21 cellular contexts compared by ENCODE assay signal in the genomic region with DNA sequence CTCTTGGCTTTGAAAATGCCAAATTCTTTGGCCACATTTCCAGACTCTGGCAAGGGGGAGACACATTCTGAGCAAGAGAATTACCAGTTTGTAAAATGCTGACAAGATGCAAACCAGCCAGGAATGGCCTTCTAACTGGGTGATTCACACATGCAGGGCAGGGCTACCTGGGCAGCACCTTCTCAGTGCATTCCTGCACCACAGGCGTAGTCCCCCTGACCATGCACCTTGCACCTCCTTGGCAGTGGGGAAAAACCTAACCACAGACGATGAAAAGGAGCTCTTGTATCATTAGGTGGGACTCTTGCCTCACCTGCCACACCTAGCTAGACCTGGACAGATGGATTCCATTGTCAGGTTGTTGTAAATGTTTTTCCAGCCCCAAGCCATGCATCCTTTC.
DNase-seq lines count a peak whose midpoint lies in the region; ATAC-seq and TF ChIP-seq lines count a peak whose summit lies in the region.
"Had no signal": no experiment of that assay in that cellular context is flagged by ENCODE, and none has a peak within 500 bp of the region (broad histone marks: within the 10 kb centered on the region; RNA-seq: fewer than 3 reads in every experiment).

No MANE protein-coding gene starts in this region.

- peak; percentile 5 for ATAC-seq in activated naive CD8-positive, alpha-beta T cell treated with anti-CD3 and anti-CD28 coated beads, Interleukin-2, amount 50 U/mL, for 24 hours
- ATAC-seq in stimulated activated effector memory CD8-positive, alpha-beta T cell treated with anti-CD3 and anti-CD28 coated beads, Interleukin-12 subunit alpha, Interleukin-12 subunit beta, amount 100 ng/mL, for 72 hours = peak; percentile 31
- ATAC-seq in GM23338 = no peak
- ATAC-seq: stimulated activated memory B cell treated with anti-CD40 and anti-IgM and Interleukin-4, amounts not matched to agents 10 μg/mL and 1 μg/mL and 100 μg/mL, for 72 hours; WTC11 had no signal

- no peak overlapping the region for H4K8ac ChIP-seq in mesenchymal stem cell (ENCODE audit: low read length)

- H3K27me3 Mint-ChIP-seq in activated naive CD8-positive, alpha-beta T cell treated with anti-CD3 and anti-CD28 coated beads, Interleukin-2, amount 50 U/mL, for 24 hours = no peaks in the 10 kb centered on the region
- no peaks in the 10 kb centered on the region for H3K27me3 Mint-ChIP-seq in activated naive CD8-positive, alpha-beta T cell treated with anti-CD3 and anti-CD28 coated beads for 36 hours
- H3K27me3 Mint-ChIP-seq in GM23338 (ENCODE audit: insufficient read depth, low read depth, poor library complexity) = peaks cover 7% of the 10 kb centered on the region
- H3K27me3 Mint-ChIP-seq: progenitor cell of endocrine pancreas; stimulated activated memory B cell treated with anti-CD40 and anti-IgM and Interleukin-4, amounts not matched to agents 10 μg/mL and 1 μg/mL and 100 μg/mL, for 72 hours had no signal

- CTCF ChIA-PET in GM10248 (lab: Yijun Ruan, JAX) = interaction anchor here (0.9 kb wide), 1 partner anchor 12 kb away, joined by 3 read pairs; no protein-coding TSS in a partner anchor

- no peak overlapping the region for H3K14ac ChIP-seq in mesenchymal stem cell (ENCODE audit: low read length in 2 of 2)

- no peak overlapping the region for H3K18ac ChIP-seq in mesenchymal stem cell (ENCODE audit: low read depth in 1 of 2, low read length in 2 of 2)

- H3K4me3 ChIP-seq in mesenchymal stem cell (ENCODE audit: insufficient read depth in 1 of 2, low read depth in 1 of 2, low read length in 2 of 2) (no peak overlapping the region), GM23338 (no peak overlapping the region)
- H3K4me3 ChIP-seq: adrenal gland, thoracic aorta had no signal

- H3K4me3 Mint-ChIP-seq in activated naive CD8-positive, alpha-beta T cell treated with anti-CD3 and anti-CD28 coated beads, Interleukin-2, amount 50 U/mL, for 24 hours = no peak overlapping the region
- no peak overlapping the region for H3K4me3 Mint-ChIP-seq in activated naive CD8-positive, alpha-beta T cell treated with anti-CD3 and anti-CD28 coated beads for 36 hours
- H3K4me3 Mint-ChIP-seq in stimulated activated effector memory CD8-positive, alpha-beta T cell treated with anti-CD3 and anti-CD28 coated beads, Interleukin-12 subunit alpha, Interleukin-12 subunit beta, amount 100 ng/mL, for 72 hours = no peak overlapping the region
- no peak overlapping the region for H3K4me3 Mint-ChIP-seq in GM23338
- H3K4me3 Mint-ChIP-seq: stimulated activated memory B cell treated with anti-CD40 and anti-IgM and Interleukin-4, amounts not matched to agents 10 μg/mL and 1 μg/mL and 100 μg/mL, for 72 hours; WTC11 had no signal

- in situ Hi-C loops in SK-MEL-5 (cut with HindIII; ENCODE audit: low pct_unique_long_range_greater_than_20kb, low sequenced_read_pairs) = no loop called here

- TF ChIP-seq CTCF in GM10248 (IDR thresholded peaks at IDR 0.05; ENCODE audit: control extremely low read depth, extremely low read depth, low read depth, missing control alignments) (no peak), GM23338 (conservative IDR thresholded peaks at IDR 0.05; ENCODE audit: low read depth in 2 of 2) (no peak)

- no peaks in the 10 kb centered on the region for H3K4me1 Mint-ChIP-seq in activated naive CD8-positive, alpha-beta T cell treated with anti-CD3 and anti-CD28 coated beads, Interleukin-2, amount 50 U/mL, for 24 hours
- H3K4me1 Mint-ChIP-seq in activated naive CD8-positive, alpha-beta T cell treated with anti-CD3 and anti-CD28 coated beads for 36 hours = no peaks in the 10 kb centered on the region
- no peaks in the 10 kb centered on the region for H3K4me1 Mint-ChIP-seq in stimulated activated effector memory CD8-positive, alpha-beta T cell treated with anti-CD3 and anti-CD28 coated beads, Interleukin-12 subunit alpha, Interleukin-12 subunit beta, amount 100 ng/mL, for 72 hours
- peaks cover 5% of the 10 kb centered on the region; the same call in 2 of the 3 replicates for H3K4me1 Mint-ChIP-seq in GM23338
- H3K4me1 Mint-ChIP-seq: stimulated activated memory B cell treated with anti-CD40 and anti-IgM and Interleukin-4, amounts not matched to agents 10 μg/mL and 1 μg/mL and 100 μg/mL, for 72 hours had no signal

- H3K9me3 Mint-ChIP-seq in activated naive CD8-positive, alpha-beta T cell treated with anti-CD3 and anti-CD28 coated beads, Interleukin-2, amount 50 U/mL, for 24 hours = no peaks in the 10 kb centered on the region
- no peaks in the 10 kb centered on the region for H3K9me3 Mint-ChIP-seq in activated naive CD8-positive, alpha-beta T cell treated with anti-CD3 and anti-CD28 coated beads for 36 hours
- H3K9me3 Mint-ChIP-seq in stimulated activated effector memory CD8-positive, alpha-beta T cell treated with anti-CD3 and anti-CD28 coated beads, Interleukin-12 subunit alpha, Interleukin-12 subunit beta, amount 100 ng/mL, for 72 hours = no peaks in the 10 kb centered on the region
- no peaks in the 10 kb centered on the region; the same call in 2 of the 3 replicates for H3K9me3 Mint-ChIP-seq in GM23338
- H3K9me3 Mint-ChIP-seq: stimulated activated memory B cell treated with anti-CD40 and anti-IgM and Interleukin-4, amounts not matched to agents 10 μg/mL and 1 μg/mL and 100 μg/mL, for 72 hours had no signal

- H4K91ac ChIP-seq in mesenchymal stem cell (ENCODE audit: low read length) = no peak overlapping the region

- no peak overlapping the region for H3K27ac Mint-ChIP-seq in activated naive CD8-positive, alpha-beta T cell treated with anti-CD3 and anti-CD28 coated beads, Interleukin-2, amount 50 U/mL, for 24 hours
- no peak overlapping the region for H3K27ac Mint-ChIP-seq in activated naive CD8-positive, alpha-beta T cell treated with anti-CD3 and anti-CD28 coated beads for 36 hours
- no peak overlapping the region for H3K27ac Mint-ChIP-seq in stimulated activated effector memory CD8-positive, alpha-beta T cell treated with anti-CD3 and anti-CD28 coated beads, Interleukin-12 subunit alpha, Interleukin-12 subunit beta, amount 100 ng/mL, for 72 hours
- H3K27ac Mint-ChIP-seq in GM23338 = no peak overlapping the region
- H3K27ac Mint-ChIP-seq: progenitor cell of endocrine pancreas; stimulated activated memory B cell treated with anti-CD40 and anti-IgM and Interleukin-4, amounts not matched to agents 10 μg/mL and 1 μg/mL and 100 μg/mL, for 72 hours; WTC11 had no signal

- H3K36me3 ChIP-seq in mesenchymal stem cell (ENCODE audit: control insufficient read depth in 1 of 2, insufficient read depth in 2 of 2, low read depth in 1 of 2, low read length in 2 of 2) = no peaks in the 10 kb centered on the region
- no peaks in the 10 kb centered on the region for H3K36me3 ChIP-seq in GM23338 (ENCODE audit: insufficient read depth)
- H3K36me3 ChIP-seq: adrenal gland, thoracic aorta had no signal

- H3K79me1 ChIP-seq in mesenchymal stem cell (replicated peaks; ENCODE audit: low read length, poor library complexity, severe bottlenecking) = no peaks in the 10 kb centered on the region

- H2BK120ac ChIP-seq in mesenchymal stem cell (ENCODE audit: low read depth, low read length) = no peak overlapping the region

- H3K9me3 ChIP-seq in mesenchymal stem cell (ENCODE audit: control insufficient read depth, low read length) = no peaks in the 10 kb centered on the region
- H3K9me3 ChIP-seq: adrenal gland, SK-N-SH, thoracic aorta had no signal

- no peak overlapping the region for H2BK12ac ChIP-seq in mesenchymal stem cell (ENCODE audit: low read length in 2 of 2)

- H2BK15ac ChIP-seq in mesenchymal stem cell (ENCODE audit: low read depth, poor library complexity, severe bottlenecking) = no peak overlapping the region

- H3K27ac ChIP-seq in mesenchymal stem cell (ENCODE audit: low read length, poor library complexity, severe bottlenecking) (no peak overlapping the region), GM23338 (ENCODE audit: low read depth) (no peak overlapping the region)
- H3K27ac ChIP-seq: adrenal gland, thoracic aorta had no signal

- H3K4me1 ChIP-seq in mesenchymal stem cell (ENCODE audit: control insufficient read depth, insufficient read depth, low read depth, low read length) (no peaks in the 10 kb centered on the region), GM23338 (ENCODE audit: insufficient read depth) (0 out of 2 replicates have a peak, but pooled peaks cover 4% of the 10 kb centered on the region)
- H3K4me1 ChIP-seq: adrenal gland had no signal

- H2AK5ac ChIP-seq in mesenchymal stem cell (ENCODE audit: low read length, severe bottlenecking) = no peak overlapping the region

- no peak overlapping the region for H3K23ac ChIP-seq in mesenchymal stem cell (ENCODE audit: low read length in 2 of 2)

- H3K9ac ChIP-seq in mesenchymal stem cell (ENCODE audit: low read length) = no peak overlapping the region
- H3K9ac ChIP-seq: SK-N-SH had no signal

- H3F3A ChIP-seq in GM23338 (replicated peaks; ENCODE audit: low read depth) = no peaks in the 10 kb centered on the region

- H3K4ac ChIP-seq in mesenchymal stem cell (ENCODE audit: low read depth in 1 of 2, low read length in 2 of 2) = no peak overlapping the region

- POLR2A ChIA-PET in GM10248 (lab: Yijun Ruan, JAX) = no interaction called here

- H2AFZ ChIP-seq in mesenchymal stem cell (ENCODE audit: low read depth, low read length) (no peak overlapping the region), GM23338 (no peak overlapping the region)

- H3K36me3 Mint-ChIP-seq in activated naive CD8-positive, alpha-beta T cell treated with anti-CD3 and anti-CD28 coated beads, Interleukin-2, amount 50 U/mL, for 24 hours (ENCODE audit: low read depth) = no peaks in the 10 kb centered on the region
- H3K36me3 Mint-ChIP-seq in activated naive CD8-positive, alpha-beta T cell treated with anti-CD3 and anti-CD28 coated beads for 36 hours = no peaks in the 10 kb centered on the region
- H3K36me3 Mint-ChIP-seq in stimulated activated effector memory CD8-positive, alpha-beta T cell treated with anti-CD3 and anti-CD28 coated beads, Interleukin-12 subunit alpha, Interleukin-12 subunit beta, amount 100 ng/mL, for 72 hours = no peaks in the 10 kb centered on the region
- no peaks in the 10 kb centered on the region for H3K36me3 Mint-ChIP-seq in GM23338 (ENCODE audit: low read depth)
- H3K36me3 Mint-ChIP-seq: stimulated activated memory B cell treated with anti-CD40 and anti-IgM and Interleukin-4, amounts not matched to agents 10 μg/mL and 1 μg/mL and 100 μg/mL, for 72 hours; WTC11 had no signal

- H3K27me3 ChIP-seq in mesenchymal stem cell (ENCODE audit: control insufficient read depth in 1 of 2, insufficient read depth in 1 of 2, low read length in 2 of 2) (no peaks in the 10 kb centered on the region), GM23338 (ENCODE audit: insufficient read depth) (no peaks in the 10 kb centered on the region)
- H3K27me3 ChIP-seq: adrenal gland had no signal

- H3K4me2 ChIP-seq in mesenchymal stem cell (ENCODE audit: low read length, poor library complexity, severe bottlenecking) (no peak overlapping the region), GM23338 (no peak overlapping the region)
- H3K4me2 ChIP-seq: SK-N-SH had no signal

- H2BK5ac ChIP-seq in mesenchymal stem cell (ENCODE audit: low read depth, low read length, poor library complexity, severe bottlenecking) = no peak overlapping the region

- H3K79me2 ChIP-seq in GM23338 (replicated peaks; ENCODE audit: insufficient read depth) = no peaks in the 10 kb centered on the region

- H3K9me2 ChIP-seq in GM23338 (ENCODE audit: insufficient read depth) = no peaks in the 10 kb centered on the region
- H3K9me2 ChIP-seq: SK-N-SH had no signal

- WGBS in mesenchymal stem cell = 81% methylated on average over 2 of the region's 2 CpGs

- no peaks in the 10 kb centered on the region for H4K20me1 ChIP-seq in GM23338 (replicated peaks; ENCODE audit: insufficient read depth)

- no peak for DNase-seq in activated naive CD8-positive, alpha-beta T cell treated with anti-CD3 and anti-CD28 coated beads, Interleukin-2, amount 50 U/mL, for 24 hours
- no peak for DNase-seq in activated naive CD8-positive, alpha-beta T cell treated with anti-CD3 and anti-CD28 coated beads for 36 hours
- DNase-seq in SK-MEL-5 (ENCODE audit: low read depth, low spot score) (peak; percentile 5), foreskin melanocyte (peak; percentile 9), GM10248 (ENCODE audit: extremely low spot score) (no peak), mesenchymal stem cell (no peak), GM23338 (ENCODE audit: low spot score) (no peak)
- DNase-seq in stimulated activated effector memory CD8-positive, alpha-beta T cell treated with anti-CD3 and anti-CD28 coated beads, Interleukin-12 subunit alpha, Interleukin-12 subunit beta, amount 100 ng/mL, for 72 hours (ENCODE audit: low spot score in 2 of 2) = no peak
- DNase-seq: adrenal gland; dermis blood vessel endothelial cell; HCEC 1CT; NCI-H1694; NCI-H2171; NCI-H526; SK-N-SH; stimulated activated CD4-positive, alpha-beta T cell treated with anti-CD3 and anti-CD28 coated beads, Interleukin-2, amount 100 ng/mL, for 24 hours; T-helper 9 cell had no signal

Comparison
In these comparisons a context has a peak if more than half of its experiments do, and no peak if none do; other contexts are left out.
1. DNase-seq: peak in SK-MEL-5 (single experiment) and foreskin melanocyte (single experiment); none in activated naive CD8-positive, alpha-beta T cell treated with anti-CD3 and anti-CD28 coated beads, Interleukin-2, amount 50 U/mL, for 24 hours (single experiment), activated naive CD8-positive, alpha-beta T cell treated with anti-CD3 and anti-CD28 coated beads for 36 hours (single experiment), stimulated activated effector memory CD8-positive, alpha-beta T cell treated with anti-CD3 and anti-CD28 coated beads, Interleukin-12 subunit alpha, Interleukin-12 subunit beta, amount 100 ng/mL, for 72 hours (0 of 2), GM10248 (single experiment), mesenchymal stem cell (single experiment) and GM23338 (single experiment).